ENCODE assay signal across 1 cellular context in genomic region chr10:50604049-50604640, GRCh38.
TF ChIP-seq lines count a peak whose summit lies in the region.

No MANE protein-coding gene starts in this region.

TF ChIP-seq in IMR-90, 13 proteins besides CTCF, POLR2A, EP300 and RAD21:
- peak; percentile 49 for TF ChIP-seq MAFK (IDR thresholded peaks at IDR 0.05; ENCODE audit: low read depth, low read length)
- no peak for TF ChIP-seq NFE2L2 (IDR thresholded peaks at IDR 0.05; ENCODE audit: low read depth, low read length)
TF ChIP-seq in IMR-90: peak in this region for 1.
